ENCODE assay signal across 18 cellular contexts in genomic region chr16:44655-45054, GRCh38. TPM values are rescaled to one million over a fixed set of nuclear protein-coding genes. Genes with fewer than 3 reads are reported as not detected.
DNase-seq lines count a peak whose midpoint lies in the region; ATAC-seq, FAIRE-seq and TF ChIP-seq lines count a peak whose summit lies in the region.
"Had no signal": no experiment of that assay in that cellular context is flagged by ENCODE, and none has a peak within 500 bp of the region (broad histone marks: within the 10 kb centered on the region; RNA-seq: fewer than 3 reads in every experiment).

No MANE protein-coding gene starts in this region.

- H3K4me3 ChIP-seq in A673 (ENCODE audit: low read depth, low read length, poor library complexity, severe bottlenecking) (no peak overlapping the region), HEK293 (ENCODE audit: low read depth, low read length) (no peak overlapping the region), Panc1 (ENCODE audit: low read depth in 2 of 2, low read length in 2 of 2) (no peak overlapping the region)
- H3K4me3 ChIP-seq: A549; BLaER1 treated with 17β-estradiol and CSF1 and Interleukin-3, amounts not matched to agents 10 nM and 100 nM; GM23248; HAP-1 had no signal

- CTCF ChIA-PET in A673 (lab: Charles Lee) (interaction anchor here (0.6 kb wide), 1 partner anchor 357 kb away, joined by 3 read pairs; the partner anchor contains the start of gene DECR2), HEK293 (lab: Yijun Ruan, JAX) (interaction anchor here (0.8 to 1.4 kb wide), 2 partner anchors 51 to 558 kb away, joined by 3 read pairs; no protein-coding TSS in a partner anchor), Panc1 (lab: Charles Lee) (no interaction called here)

- no peak for FAIRE-seq in GM19239 (lab: Jason Lieb, UNC)
- FAIRE-seq: A549, GM12891 had no signal

- DNase-seq in A673 (ENCODE audit: low spot score) (no peak), Panc1 (ENCODE audit: low read depth, low spot score) (no peak), mesenteric fat pad (ENCODE audit: low spot score) (peak; percentile 59), DMS 273 treated with DMSO at 0.1 percent for 48 hours (lab: John Stamatoyannopoulos, UW) (no peak), T-helper 9 cell (no peak), GM19239 (ENCODE audit: insufficient read length, low spot score) (no peak)
- DNase-seq: Calu3; CD8-positive, alpha-beta T cell; DND-41; EL; GM23248 had no signal

- H3K36me3 ChIP-seq in A673 (ENCODE audit: insufficient read depth, low read length, poor library complexity, severe bottlenecking) = peaks cover 25% of the 10 kb centered on the region
- peaks cover 15 to 75% of the 10 kb centered on the region in 2 experiments for H3K36me3 ChIP-seq in HEK293 (ENCODE audit: control insufficient read depth in 2 of 2, insufficient read depth in 1 of 2, low read length in 2 of 2)
- peaks cover 14% of the 10 kb centered on the region for H3K36me3 ChIP-seq in Panc1 (ENCODE audit: control insufficient read depth, insufficient read depth, low read length)

- TF ChIP-seq CTCF in A673 (conservative IDR thresholded peaks at IDR 0.05; ENCODE audit: low read depth, low read length) (no peak), HEK293 (tag by site-specific recombination; IDR thresholded peaks at IDR 0.05) (no peak), Panc1 (IDR thresholded peaks at IDR 0.05) (no peak)

- H3K9me3 ChIP-seq in A673 (ENCODE audit: low read depth, low read length, poor library complexity, severe bottlenecking) (no peaks in the 10 kb centered on the region), HEK293 (ENCODE audit: control insufficient read depth, insufficient read depth, low read depth, low read length) (no peaks in the 10 kb centered on the region), Panc1 (ENCODE audit: control insufficient read depth, insufficient read depth, low read depth, low read length) (no peaks in the 10 kb centered on the region)
- H3K9me3 ChIP-seq: A549, HAP-1 had no signal

- in situ Hi-C loops in Panc1 (cut with HindIII; ENCODE audit: low pct_unique_long_range_greater_than_20kb, low sequenced_read_pairs) = no loop called here

- H3K27me3 ChIP-seq in A673 (replicated peaks; ENCODE audit: insufficient read depth, low read depth, low read length, poor library complexity) = no peaks in the 10 kb centered on the region
- H3K27me3 ChIP-seq in Panc1 (ENCODE audit: control insufficient read depth, insufficient read depth, low read length) = no peaks in the 10 kb centered on the region
- H3K27me3 ChIP-seq: BLaER1 treated with 17β-estradiol and CSF1 and Interleukin-3, amounts not matched to agents 10 nM and 100 nM had no signal

- H3K27ac ChIP-seq in A673 (ENCODE audit: low read depth, low read length, poor library complexity, severe bottlenecking) (no peak overlapping the region), HEK293 (ENCODE audit: extremely low read depth, low read depth, low read length) (peak overlapping the region; percentile 24; the same call in 1 of the 2 replicates), Panc1 (ENCODE audit: low read length) (no peak overlapping the region)
- H3K27ac ChIP-seq: A549; BLaER1 treated with 17β-estradiol and CSF1 and Interleukin-3, amounts not matched to agents 10 nM and 100 nM; GM23248; KMS-11 had no signal

- no peaks in the 10 kb centered on the region for H3K4me1 ChIP-seq in A673 (ENCODE audit: insufficient read depth, low read length, poor library complexity, severe bottlenecking)
- 0 out of 2 replicates have a peak, but pooled peaks cover 2% of the 10 kb centered on the region for H3K4me1 ChIP-seq in HEK293 (ENCODE audit: control insufficient read depth, insufficient read depth, low read length)
- H3K4me1 ChIP-seq in Panc1 (ENCODE audit: control insufficient read depth, insufficient read depth, low read length) = no peaks in the 10 kb centered on the region
- H3K4me1 ChIP-seq: HAP-1 had no signal

- BruUV-seq in A673 (replicated peaks; lab: Mats Ljungman, UMichigan) (TSS peak; percentile 15), Panc1 (replicated peaks; lab: Mats Ljungman, UMichigan) (TSS peak; percentile 47)

- POLR2A ChIA-PET in A673 (lab: Charles Lee; ENCODE audit: low non-redundant PET) (no interaction called here), HEK293 (lab: Yijun Ruan, JAX) (interaction anchor here (0.7 to 2.3 kb wide), 2 partner anchors 9 to 38 kb away, joined by 3 to 20 read pairs; partner anchors contain the start of genes POLR3K and SNRNP25), Panc1 (lab: Charles Lee) (no interaction called here)

- no peak for ATAC-seq in Panc1
- no peak for ATAC-seq in GM21576 (IDR thresholded peaks at IDR 0.05; ENCODE audit: unreplicated experiment)
- ATAC-seq: CD8-positive, alpha-beta T cell had no signal

- intact Hi-C loops in A673 (cut with micrococcal nuclease; ENCODE audit: unreplicated experiment) (no loop called here), Panc1 (cut with micrococcal nuclease; ENCODE audit: unreplicated experiment) (no loop called here)

TF ChIP-seq in HEK293, 187 proteins besides CTCF, POLR2A, EP300 and RAD21:
- TF ChIP-seq ZNF398 (tag by site-specific recombination; IDR thresholded peaks at IDR 0.05) (no peak), ZSCAN4 (tag by site-specific recombination; IDR thresholded peaks at IDR 0.05) (no peak), ZIC2 (tag by site-specific recombination; IDR thresholded peaks at IDR 0.05) (no peak), GLI2 (tag by site-specific recombination; IDR thresholded peaks at IDR 0.05; ENCODE audit: borderline replicate concordance, low read depth) (no peak), ZNF184 (tag by site-specific recombination; IDR thresholded peaks at IDR 0.05) (no peak), RBAK (tag by site-specific recombination; IDR thresholded peaks at IDR 0.05) (no peak), ZNF23 (tag by site-specific recombination; IDR thresholded peaks at IDR 0.05; ENCODE audit: borderline replicate concordance) (no peak), ZXDB (tag by site-specific recombination; IDR thresholded peaks at IDR 0.05) (no peak), ZNF366 (tag by site-specific recombination; conservative IDR thresholded peaks at IDR 0.05) (no peak), ZNF362 (tag by site-specific recombination; IDR thresholded peaks at IDR 0.05) (no peak), ZNF549 (tag by site-specific recombination; IDR thresholded peaks at IDR 0.05) (no peak)

RNA-seq across cellular contexts. Expression of gene POLR3K, which starts 8.8 kb away (rescaled TPM):
- total RNA-seq in A673 (2021) = 41.5 and 48.5 TPM in 2 replicates
- total RNA-seq in Panc1 (2021; ENCODE audit: unreplicated experiment) = 35.7 TPM
- 45.6 TPM for polyA plus RNA-seq in Panc1 (2012; ENCODE audit: insufficient read length)
- total RNA-seq in mesenteric fat pad = 11.5 TPM

RNA-seq across cellular contexts. Expression of gene SNRNP25, which starts 9.0 kb away (rescaled TPM):
- total RNA-seq in A673 (2021) = 52.5 and 54.9 TPM in 2 replicates
- 83.5 TPM for total RNA-seq in Panc1 (2021; ENCODE audit: unreplicated experiment)
- 128 TPM for polyA plus RNA-seq in Panc1 (2012; ENCODE audit: insufficient read length)
- 23.0 TPM for total RNA-seq in mesenteric fat pad

RNA-seq across cellular contexts. Expression of gene RHBDF1, which starts 27.8 kb away (rescaled TPM):
- total RNA-seq in A673 (2021) (5.8 TPM in 2 replicates), Panc1 (2021; ENCODE audit: unreplicated experiment) (41.7 TPM), mesenteric fat pad (30.0 TPM)
- 44.5 TPM for polyA plus RNA-seq in Panc1 (2012; ENCODE audit: insufficient read length)

RNA-seq across cellular contexts. Expression of gene MPG, which starts 33.4 kb away (rescaled TPM):
- total RNA-seq in A673 (2021) (30.6 and 34.2 TPM in 2 replicates), Panc1 (2021; ENCODE audit: unreplicated experiment) (85.7 TPM), mesenteric fat pad (44.4 TPM)
- polyA plus RNA-seq in Panc1 (2012; ENCODE audit: insufficient read length) = 144 TPM
